Comparison of ENCODE assay signal across 17 cellular contexts in the genomic region with DNA sequence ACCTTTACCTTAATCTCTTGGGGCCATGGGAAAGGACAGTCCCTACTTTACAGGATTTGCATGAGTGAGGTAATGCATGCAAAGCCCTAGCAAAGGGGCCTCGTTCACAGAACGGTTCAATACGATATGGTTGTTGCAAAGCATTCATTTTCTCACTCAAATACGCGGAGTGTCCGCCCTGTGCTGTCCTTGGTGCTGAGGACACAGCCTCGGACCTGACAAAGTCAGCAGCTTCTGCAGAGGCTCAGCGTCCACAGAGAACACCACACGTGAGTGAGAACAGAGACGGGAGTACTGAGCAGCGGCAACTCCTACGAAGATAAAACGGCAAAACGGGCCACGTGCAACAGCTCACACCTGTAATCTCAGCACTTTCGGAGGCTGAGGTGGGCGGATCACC.
"Had no signal": no experiment of that assay in that cellular context is flagged by ENCODE, and none has a peak within 500 bp of the region (broad histone marks: within the 10 kb centered on the region; RNA-seq: fewer than 3 reads in every experiment).

No MANE protein-coding gene starts in this region.

- H3K27me3 Mint-ChIP-seq: activated B cell treated with CpG ODN at 0.5 μM for 24 hours; activated CD4-positive, alpha-beta T cell treated with anti-CD3 and anti-CD28 coated beads, Interleukin-2, amount 10 ng/mL, durations not matched to agents 24 days and 14 days; activated T-helper 17 cell treated with anti-CD3 and anti-CD28 coated beads, Interleukin-2, amount 50 U/mL, for 72 hours; naive thymus-derived CD8-positive, alpha-beta T cell had no signal

- H3K27ac Mint-ChIP-seq: activated B cell treated with CpG ODN at 0.5 μM for 24 hours; activated CD4-positive, alpha-beta T cell treated with anti-CD3 and anti-CD28 coated beads, Interleukin-2, amount 10 ng/mL, durations not matched to agents 24 days and 14 days; activated T-helper 17 cell treated with anti-CD3 and anti-CD28 coated beads, Interleukin-2, amount 50 U/mL, for 72 hours; endodermal cell had no signal

- H3K27ac ChIP-seq: adrenal gland, left lung, suprapubic skin, upper lobe of left lung had no signal

- H3K4me3 ChIP-seq: adrenal gland, left lung, mucosa of descending colon, suprapubic skin, upper lobe of left lung had no signal

- H3K36me3 ChIP-seq: adrenal gland had no signal

- H3K27me3 ChIP-seq: adrenal gland, left lung, suprapubic skin, upper lobe of left lung had no signal

- H3K4me1 ChIP-seq: adrenal gland, left lung, suprapubic skin, upper lobe of left lung had no signal

- H3K4me1 Mint-ChIP-seq: activated CD4-positive, alpha-beta T cell treated with anti-CD3 and anti-CD28 coated beads, Interleukin-2, amount 10 ng/mL, durations not matched to agents 24 days and 14 days; activated T-helper 17 cell treated with anti-CD3 and anti-CD28 coated beads, Interleukin-2, amount 50 U/mL, for 72 hours; endodermal cell had no signal

- DNase-seq: activated B cell treated with CpG ODN at 0.5 μM for 24 hours; activated CD4-positive, alpha-beta T cell treated with anti-CD3 and anti-CD28 coated beads, Interleukin-2, amount 10 ng/mL, durations not matched to agents 24 days and 14 days; activated naive CD4-positive, alpha-beta T cell treated with anti-CD3 and anti-CD28 coated beads, Interleukin-2, amount 50 U/mL, for 16 hours; activated T-cell treated with anti-CD3 and anti-CD28 coated beads for 4 hours; adrenal gland; endodermal cell; erythroblast; islet precursor cell; left lung; mucosa of descending colon; naive thymus-derived CD8-positive, alpha-beta T cell; stimulated activated CD4-positive, alpha-beta T cell treated with anti-CD3 and anti-CD28 coated beads, Interleukin-2, amount 100 ng/mL, for 24 hours; stimulated activated naive CD8-positive, alpha-beta T cell treated with anti-CD3 and anti-CD28 coated beads, Interleukin-15, Interleukin-2, amounts not matched to agents 100 U/mL and 50 U/mL, for 24 hours; upper lobe of left lung had no signal

- H3K4me3 Mint-ChIP-seq: activated B cell treated with CpG ODN at 0.5 μM for 24 hours; activated CD4-positive, alpha-beta T cell treated with anti-CD3 and anti-CD28 coated beads, Interleukin-2, amount 10 ng/mL, durations not matched to agents 24 days and 14 days; activated T-helper 17 cell treated with anti-CD3 and anti-CD28 coated beads, Interleukin-2, amount 50 U/mL, for 72 hours; endodermal cell; naive thymus-derived CD8-positive, alpha-beta T cell had no signal

- ATAC-seq: activated T-helper 17 cell treated with anti-CD3 and anti-CD28 coated beads, Interleukin-2, amount 50 U/mL, for 72 hours; left lung; naive thymus-derived CD8-positive, alpha-beta T cell; sciatic nerve; stimulated activated naive CD8-positive, alpha-beta T cell treated with anti-CD3 and anti-CD28 coated beads, Interleukin-15, Interleukin-2, amounts not matched to agents 100 U/mL and 50 U/mL, for 24 hours had no signal
